ENCODE assay signal across 24 cellular contexts in genomic region chr18:79345366-79345765, GRCh38.
"Had no signal": no experiment of that assay in that cellular context is flagged by ENCODE, and none has a peak within 500 bp of the region (broad histone marks: within the 10 kb centered on the region; RNA-seq: fewer than 3 reads in every experiment).

No MANE protein-coding gene starts in this region.

- H3K4me3 Mint-ChIP-seq: dendritic cell treated with granulocyte-macrophage colony-stimulating factor and Interleukin-4, amounts not matched to agents 40 ng/mL and 50 ng/mL, for 4 days; effector memory CD8-positive, alpha-beta T cell; immature natural killer cell; mesothelial cell of epicardium; naive B cell had no signal

- H3K4me2 ChIP-seq: hepatocyte had no signal

- H3K4me1 ChIP-seq: esophagus squamous epithelium, gastrocnemius medialis, heart left ventricle, left lung, lower lobe of right lung had no signal

- H3K4me3 ChIP-seq: coronary artery, esophagus squamous epithelium, gastrocnemius medialis, heart left ventricle, hepatocyte, left lung, lower lobe of right lung, mucosa of descending colon had no signal

- DNase-seq: effector CD8-positive, alpha-beta T cell; effector memory CD8-positive, alpha-beta T cell; erythroblast; esophagus squamous epithelium; foreskin fibroblast; foreskin melanocyte; gastrocnemius medialis; glutamatergic neuron; heart left ventricle; hypothalamus; immature natural killer cell; left cardiac atrium; left lung; left ventricle myocardium superior; lower lobe of right lung; mesenchymal stem cell; mucosa of descending colon; naive B cell had no signal

- H3K79me2 ChIP-seq: hepatocyte had no signal

- H3K27me3 ChIP-seq: esophagus squamous epithelium, gastrocnemius medialis, heart left ventricle, hepatocyte, left lung had no signal

- ATAC-seq: effector memory CD8-positive, alpha-beta T cell; esophagus mucosa; gastrocnemius medialis; left cardiac atrium; left ventricle myocardium superior; mucosa of descending colon had no signal

- H3K27ac Mint-ChIP-seq: dendritic cell treated with granulocyte-macrophage colony-stimulating factor and Interleukin-4, amounts not matched to agents 40 ng/mL and 50 ng/mL, for 4 days; immature natural killer cell; mesothelial cell of epicardium had no signal

- H3K4me1 Mint-ChIP-seq: immature natural killer cell, mesothelial cell of epicardium had no signal

- H3K27ac ChIP-seq: coronary artery, epithelial cell of prostate, esophagus squamous epithelium, gastrocnemius medialis, heart left ventricle, hepatocyte, left lung, lower lobe of right lung had no signal

- H3K9me3 Mint-ChIP-seq: dendritic cell treated with granulocyte-macrophage colony-stimulating factor and Interleukin-4, amounts not matched to agents 40 ng/mL and 50 ng/mL, for 4 days; effector memory CD8-positive, alpha-beta T cell; immature natural killer cell; mesothelial cell of epicardium; naive B cell had no signal

- H3K9me3 ChIP-seq: esophagus squamous epithelium, gastrocnemius medialis, heart left ventricle, left lung, lower lobe of right lung, mucosa of descending colon had no signal

- H3K27me3 Mint-ChIP-seq: dendritic cell treated with granulocyte-macrophage colony-stimulating factor and Interleukin-4, amounts not matched to agents 40 ng/mL and 50 ng/mL, for 4 days; effector memory CD8-positive, alpha-beta T cell; naive B cell had no signal

- H2AFZ ChIP-seq: hepatocyte had no signal
